Comparison of ENCODE assay signal across 14 cellular contexts in the genomic region with DNA sequence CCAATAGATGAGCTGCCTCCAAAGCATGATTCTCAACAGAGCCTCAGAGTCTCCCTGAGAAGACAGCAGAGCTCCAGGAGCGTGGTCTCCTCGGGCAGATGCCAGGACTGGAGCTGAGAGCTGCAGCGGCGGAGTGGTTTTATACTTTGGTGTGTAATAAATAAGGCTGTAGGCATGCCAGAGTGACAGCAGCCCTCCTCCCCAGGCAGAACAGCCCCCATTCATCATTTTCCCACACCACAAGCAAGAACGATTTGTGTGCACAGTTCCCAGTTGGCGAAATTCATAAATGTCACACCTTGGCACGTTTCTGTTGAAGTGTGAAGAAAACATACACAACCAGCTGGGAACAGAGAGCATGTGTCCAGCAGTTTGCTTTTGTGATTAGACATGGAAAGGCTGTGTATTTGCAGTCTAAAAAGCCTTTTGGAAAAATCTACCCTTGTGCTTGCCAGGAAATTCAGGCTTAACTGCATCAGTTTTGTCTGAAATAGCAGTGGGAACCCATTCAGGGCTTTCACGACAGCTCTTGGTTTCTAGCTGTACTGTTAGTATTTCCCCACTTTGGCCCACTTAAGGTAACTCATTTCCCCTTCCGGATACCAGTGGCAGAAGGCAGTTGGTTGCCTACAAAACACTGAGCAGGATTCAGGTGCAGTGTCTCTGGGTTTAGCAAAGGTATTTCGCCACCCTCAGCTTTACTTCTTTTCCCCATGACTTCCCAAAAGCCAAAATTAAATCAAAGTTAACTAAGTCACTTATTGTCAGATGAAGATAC. TPM values are rescaled to one million over a fixed set of nuclear protein-coding genes. Genes with fewer than 3 reads are reported as not detected.
DNase-seq lines count a peak whose midpoint lies in the region; ATAC-seq and TF ChIP-seq lines count a peak whose summit lies in the region.
"Had no signal": no experiment of that assay in that cellular context is flagged by ENCODE, and none has a peak within 500 bp of the region (broad histone marks: within the 10 kb centered on the region; RNA-seq: fewer than 3 reads in every experiment).

C1QTNF3 (minus strand) TSS at position 115 of the 778 bp plus-strand sequence; CDS start at position 27, 88 bp downstream.

- WGBS in esophagus muscularis mucosa = 43% methylated on average over 7 of the region's 10 CpGs
- WGBS in right lobe of liver (ENCODE audit: insufficient coverage, low coverage, low lambda C conversion rate, missing lambda C conversion rate) = 55% methylated on average over 10 of the region's 10 CpGs

- peaks cover 61% of the 10 kb centered on the region for H3K4me1 Mint-ChIP-seq in nephron

- TF ChIP-seq CTCF in esophagus muscularis mucosa (IDR thresholded peaks at IDR 0.05) = no peak
- no peak for TF ChIP-seq CTCF in nephron (IDR thresholded peaks at IDR 0.05; ENCODE audit: unreplicated experiment in 3 of 3)
- no peak for TF ChIP-seq CTCF in tibial artery (IDR thresholded peaks at IDR 0.05)
- TF ChIP-seq CTCF in right lobe of liver (IDR thresholded peaks at IDR 0.05) = no peak

- H3K27me3 Mint-ChIP-seq in nephron (ENCODE audit: low read depth) = no peaks in the 10 kb centered on the region

- H3K4me3 Mint-ChIP-seq in nephron = peak within 1 kb of the TSS; percentile 56 to 77 (median 73)
- H3K4me3 Mint-ChIP-seq: T-helper 1 cell treated with Interleukin-12 subunit alpha and Interleukin-12 subunit beta and Interleukin-4 antibody, amounts not matched to agents 30 μg/mL and 1 μg/mL, for 36 hours had no signal

- H3K27ac ChIP-seq in esophagus muscularis mucosa (replicated peaks in 1 of 4) = peak within 1 kb of the TSS; percentile 34 to 50 (median 47)
- peak within 1 kb of the TSS; percentile 34 to 65 for H3K27ac ChIP-seq in tibial artery
- H3K27ac ChIP-seq in right lobe of liver = no peak within 1 kb of the TSS
- H3K27ac ChIP-seq: 22Rv1 had no signal

- peak within 1 kb of the TSS; percentile 32 to 42 (median 37) for H3K4me3 ChIP-seq in esophagus muscularis mucosa
- H3K4me3 ChIP-seq in tibial artery = peak within 1 kb of the TSS in 1 of 2 donors; percentile 15
- no peak within 1 kb of the TSS for H3K4me3 ChIP-seq in right lobe of liver
- H3K4me3 ChIP-seq: HAP-1 had no signal

- intact Hi-C loops in esophagus muscularis mucosa (cut with DNase I) = no loop called here
- intact Hi-C loops in tibial artery (cut with DNase I; ENCODE audit: low total_unique reads) = no loop called here
- intact Hi-C loops in right lobe of liver (cut with DNase I) = no loop called here

- DNase-seq in NCI-H1694 (lab: John Stamatoyannopoulos, UW) (peak; percentile 11), NCI-H1694 treated with DMSO at 0.1 percent for 48 hours (lab: John Stamatoyannopoulos, UW) (no peak), esophagus muscularis mucosa (ENCODE audit: extremely low spot score) (no peak), tibial artery (peak in 1 of 2 donors; percentile 23), right lobe of liver (no peak), activated gamma-delta T cell treated with Interleukin-2 at 50 U/mL for 16 hours (no peak), UCSD-AML1 (lab: John Stamatoyannopoulos, UW; ENCODE audit: unreplicated experiment) (no peak)
- DNase-seq: activated CD8-positive, alpha-beta memory T cell treated with anti-CD3 and anti-CD28 coated beads, Interleukin-2, amount 50 U/mL, for 4 hours; central memory CD4-positive, alpha-beta T cell; NCI-H524 treated with DMSO at 0.1 percent for 48 hours had no signal

- no peak for TF ChIP-seq EP300 in esophagus muscularis mucosa (IDR thresholded peaks at IDR 0.05)

- no peaks in the 10 kb centered on the region for H3K27me3 ChIP-seq in esophagus muscularis mucosa
- no peaks in the 10 kb centered on the region for H3K27me3 ChIP-seq in tibial artery
- no peaks in the 10 kb centered on the region for H3K27me3 ChIP-seq in right lobe of liver

- peak within 1 kb of the TSS; percentile 71 to 74 (median 73) for H3K27ac Mint-ChIP-seq in nephron
- H3K27ac Mint-ChIP-seq: T-helper 1 cell treated with Interleukin-12 subunit alpha and Interleukin-12 subunit beta and Interleukin-4 antibody, amounts not matched to agents 30 μg/mL and 1 μg/mL, for 36 hours had no signal

- TF ChIP-seq POLR2A in esophagus muscularis mucosa (IDR thresholded peaks at IDR 0.05; ENCODE audit: low read depth) (no peak), right lobe of liver (IDR thresholded peaks at IDR 0.05) (no peak)

- H3K9me3 ChIP-seq in esophagus muscularis mucosa (no peaks in the 10 kb centered on the region), tibial artery (no peaks in the 10 kb centered on the region), right lobe of liver (no peaks in the 10 kb centered on the region)
- H3K9me3 ChIP-seq: HAP-1 had no signal

- H3K9me3 Mint-ChIP-seq in nephron = no peaks in the 10 kb centered on the region
- H3K9me3 Mint-ChIP-seq: T-helper 1 cell treated with Interleukin-12 subunit alpha and Interleukin-12 subunit beta and Interleukin-4 antibody, amounts not matched to agents 30 μg/mL and 1 μg/mL, for 36 hours had no signal

- H3K36me3 Mint-ChIP-seq in nephron (ENCODE audit: low read depth) = peaks cover 17% of the 10 kb centered on the region

- peaks cover 17 to 41% (median 30%) of the 10 kb centered on the region in 4 donors for H3K4me1 ChIP-seq in esophagus muscularis mucosa
- H3K4me1 ChIP-seq in tibial artery = peaks cover 0 to 47% (median 21%) of the 10 kb centered on the region in 4 donors
- peaks cover 0 to 26% (median 8%) of the 10 kb centered on the region in 4 donors for H3K4me1 ChIP-seq in right lobe of liver

- no peaks in the 10 kb centered on the region for H3K36me3 ChIP-seq in esophagus muscularis mucosa
- no peaks in the 10 kb centered on the region for H3K36me3 ChIP-seq in tibial artery
- no peaks in the 10 kb centered on the region for H3K36me3 ChIP-seq in right lobe of liver
- H3K36me3 ChIP-seq: HAP-1 had no signal

- ATAC-seq in right lobe of liver = no peak

RNA-seq across cellular contexts. Expression of gene C1QTNF3, which starts in this region (rescaled TPM):
- total RNA-seq in esophagus muscularis mucosa = 10 to 100 TPM in 3 of 4 donors, 1 to 10 TPM in 1; 4.8 to 32.8 (median 18.1) TPM
- 1 to 10 TPM; 1.5 to 7.7 (median 3.1) TPM for total RNA-seq in right lobe of liver

Comparison
In these comparisons a context has a peak if more than half of its experiments do, and no peak if none do; other contexts are left out.
1. H3K27ac ChIP-seq: peak in esophagus muscularis mucosa (4 of 4) and tibial artery (2 of 2); none in right lobe of liver (0 of 3).
2. H3K4me3 ChIP-seq: peak in esophagus muscularis mucosa (4 of 4); none in right lobe of liver (0 of 3).